ENCODE assay signal across 9 cellular contexts in the genomic region with DNA sequence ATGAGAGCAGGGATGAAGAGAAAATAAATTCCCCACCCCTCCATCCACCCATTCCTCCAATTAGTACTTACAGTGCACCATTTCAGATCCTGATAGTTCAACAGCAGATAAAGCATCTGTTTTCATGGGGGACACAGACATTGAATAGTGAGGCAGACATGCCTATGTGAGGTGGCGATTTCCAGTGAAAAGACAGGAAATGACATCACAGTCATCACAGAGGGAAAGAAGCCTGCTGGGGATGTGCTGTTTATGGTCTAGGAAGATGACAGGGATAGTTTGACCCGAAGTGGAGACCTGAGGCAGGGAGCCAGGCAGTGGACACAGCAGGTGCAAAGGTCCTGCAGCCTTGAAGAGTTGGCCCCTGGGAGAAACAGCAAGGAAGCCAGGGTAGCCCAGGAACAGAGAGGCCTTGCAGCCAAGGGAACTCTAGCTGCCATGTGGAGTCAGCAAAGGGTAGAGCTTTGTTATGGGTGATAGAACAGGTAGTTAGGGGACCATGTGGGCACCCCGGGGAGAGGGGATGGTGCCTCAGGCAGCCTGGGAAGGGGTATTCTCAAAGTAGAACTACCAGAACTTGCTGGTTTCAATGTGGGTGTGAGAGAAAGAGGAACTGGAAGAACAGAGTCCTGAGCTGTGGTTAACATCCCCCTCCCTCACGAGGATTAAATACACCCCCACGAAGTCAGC.
DNase-seq lines count a peak whose midpoint lies in the region; ATAC-seq and TF ChIP-seq lines count a peak whose summit lies in the region.
"Had no signal": no experiment of that assay in that cellular context is flagged by ENCODE, and none has a peak within 500 bp of the region (broad histone marks: within the 10 kb centered on the region; RNA-seq: fewer than 3 reads in every experiment).

No MANE protein-coding gene starts in this region.

- H4K20me1 ChIP-seq in OCI-LY3 (ENCODE audit: insufficient read depth, low read length) = peaks cover 4% of the 10 kb centered on the region; the same call in 1 of the 2 replicates

- no peaks in the 10 kb centered on the region for H3K79me2 ChIP-seq in OCI-LY3 (ENCODE audit: low read length)

- H3K4me3 ChIP-seq in OCI-LY3 (ENCODE audit: low read length) (peak overlapping the region; percentile 53), breast epithelium (no peak overlapping the region), aorta (ENCODE audit: low read length in 2 of 2) (no peak overlapping the region)

- no peak for TF ChIP-seq CTCF in CD14-positive monocyte (IDR thresholded peaks at IDR 0.05)
- no peak for TF ChIP-seq CTCF in OCI-LY3 (IDR thresholded peaks at IDR 0.05; ENCODE audit: low read depth, low read length)
- TF ChIP-seq CTCF in breast epithelium (IDR thresholded peaks at IDR 0.05) = no peak

- peaks cover 77% of the 10 kb centered on the region for H3K4me1 ChIP-seq in OCI-LY3 (ENCODE audit: low read length)
- H3K4me1 ChIP-seq in breast epithelium = no peaks in the 10 kb centered on the region
- no peaks in the 10 kb centered on the region for H3K4me1 ChIP-seq in aorta (ENCODE audit: control insufficient read depth in 1 of 2, insufficient read depth in 2 of 2, low read length in 2 of 2)

- peak overlapping the region in 5 of 7 donors; percentile 10 to 54 (median 28) for H3K27ac Mint-ChIP-seq in CD14-positive monocyte

- H3K4me1 Mint-ChIP-seq in CD14-positive monocyte = peaks cover 48% of the 10 kb centered on the region

- 80 to 87% methylated on average over 5 of the region's 5 CpGs for WGBS in aorta, 2 donors

- no peak overlapping the region for H2AFZ ChIP-seq in OCI-LY3 (ENCODE audit: low read depth, low read length)

- peaks cover 3 to 50% of the 10 kb centered on the region in 2 donors for H3K36me3 Mint-ChIP-seq in CD14-positive monocyte

- no peaks in the 10 kb centered on the region for H3K9me3 ChIP-seq in OCI-LY3 (ENCODE audit: insufficient read depth, low read length)
- H3K9me3 ChIP-seq in breast epithelium = no peaks in the 10 kb centered on the region
- H3K9me3 ChIP-seq in aorta (ENCODE audit: control insufficient read depth, low read length) = no peaks in the 10 kb centered on the region

- peaks cover 17% of the 10 kb centered on the region for H3K27me3 ChIP-seq in OCI-LY3 (ENCODE audit: low read depth, low read length)
- H3K27me3 ChIP-seq in breast epithelium = no peaks in the 10 kb centered on the region
- no peaks in the 10 kb centered on the region for H3K27me3 ChIP-seq in aorta (ENCODE audit: control insufficient read depth in 1 of 2, insufficient read depth in 2 of 2, low read length in 1 of 2)

- H3K27ac ChIP-seq in OCI-LY3 (ENCODE audit: low read length) (peak overlapping the region; percentile 47), breast epithelium (no peak overlapping the region), aorta (ENCODE audit: low read depth in 1 of 2, low read length in 2 of 2) (no peak overlapping the region)

- H3K36me3 ChIP-seq in OCI-LY3 (replicated peaks; ENCODE audit: low read depth, low read length) (no peaks in the 10 kb centered on the region), breast epithelium (no peaks in the 10 kb centered on the region), aorta (ENCODE audit: control insufficient read depth in 1 of 2, insufficient read depth in 2 of 2, low read length in 1 of 2) (no peaks in the 10 kb centered on the region)

- no peak for TF ChIP-seq POLR2A in breast epithelium (IDR thresholded peaks at IDR 0.05)

- intact Hi-C loops in CD14-positive monocyte (cut with micrococcal nuclease) = no loop called here
- intact Hi-C loops in breast epithelium (cut with DNase I; ENCODE audit: low total_unique reads) = no loop called here
- intact Hi-C loops in aorta (cut with DNase I) = no loop called here

- H3K4me2 ChIP-seq in OCI-LY3 (ENCODE audit: low read length) = peak overlapping the region; percentile 92

- ATAC-seq in GM19025 (IDR thresholded peaks at IDR 0.05; ENCODE audit: low read depth, unreplicated experiment) (peak; percentile 64), HG02885 (IDR thresholded peaks at IDR 0.05; ENCODE audit: poor library complexity, unreplicated experiment) (peak; percentile 73), aorta (ENCODE audit: low FRiP score) (no peak)

- peak overlapping the region; percentile 14; the same call in 1 of the 2 replicates for H3K9ac ChIP-seq in OCI-LY3 (ENCODE audit: low read length)

- DNase-seq in CD14-positive monocyte (ENCODE audit: low spot score) (no peak), breast epithelium (ENCODE audit: low spot score in 2 of 2) (no peak), ACHN (no peak), aorta (no peak)
- no peak for DNase-seq in effector CD4-positive, alpha-beta T cell
- DNase-seq: NCI-H2029 had no signal

- peaks cover 0 to 4% (median 2%) of the 10 kb centered on the region in 3 donors for H3K27me3 Mint-ChIP-seq in CD14-positive monocyte (ENCODE audit: low read depth in 3 of 3)

- in situ Hi-C loops in ACHN (cut with HindIII; ENCODE audit: low pct_ligation_motif_present, low pct_unique_long_range_greater_than_20kb, low sequenced_read_pairs) = no loop called here

- no peaks in the 10 kb centered on the region for H3K9me3 Mint-ChIP-seq in CD14-positive monocyte

- H3K4me3 Mint-ChIP-seq in CD14-positive monocyte = peak overlapping the region in 1 of 2 donors; percentile 46
